Comparison of ENCODE assay signal across 16 cellular contexts in the genomic region with DNA sequence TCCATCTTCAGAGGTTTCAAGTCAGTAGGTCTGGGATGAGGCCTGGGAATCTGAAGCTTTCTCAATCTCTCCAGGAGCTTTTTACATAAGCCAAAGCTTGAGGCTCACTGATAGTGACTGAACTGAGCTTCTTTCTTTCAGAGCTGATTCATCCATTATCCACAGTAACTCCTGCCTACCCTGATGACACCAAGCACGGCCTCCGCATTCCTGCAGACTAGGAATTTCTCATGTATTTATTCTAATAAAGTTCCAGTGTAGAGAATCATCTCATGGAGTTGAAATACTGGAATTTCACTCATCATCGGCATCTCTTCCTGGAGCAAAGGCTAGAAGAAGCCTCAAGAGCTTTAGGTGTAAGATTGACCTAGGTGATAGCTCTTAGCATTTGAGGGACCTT. TPM values are rescaled to one million over a fixed set of nuclear protein-coding genes. Genes with fewer than 3 reads are reported as not detected.
A peak's percentile ranks its signal among the peaks of the same experiment; 100 is the strongest.
DNase-seq lines count a peak whose midpoint lies in the region; ATAC-seq and TF ChIP-seq lines count a peak whose summit lies in the region.
"Had no signal": no experiment of that assay in that cellular context is flagged by ENCODE, and none has a peak within 500 bp of the region (broad histone marks: within the 10 kb centered on the region; RNA-seq: fewer than 3 reads in every experiment).

No MANE protein-coding gene starts in this region.

- H3K9ac ChIP-seq in SK-N-SH = no peak overlapping the region
- no peak overlapping the region for H3K9ac ChIP-seq in trophoblast cell (ENCODE audit: low read length)

- no peaks in the 10 kb centered on the region for H3K79me1 ChIP-seq in trophoblast cell (ENCODE audit: low read length)

- H3K79me2 ChIP-seq in SK-N-SH (ENCODE audit: insufficient read depth) = no peaks in the 10 kb centered on the region
- no peaks in the 10 kb centered on the region for H3K79me2 ChIP-seq in trophoblast cell (ENCODE audit: control insufficient read depth, insufficient read depth, low read length, poor library complexity)

- no peaks in the 10 kb centered on the region for H3K9me3 Mint-ChIP-seq in activated CD8-positive, alpha-beta memory T cell treated with anti-CD3 and anti-CD28 coated beads, Interleukin-2, amount 10 ng/mL, durations not matched to agents 7 days and 5 days (ENCODE audit: low read depth)
- H3K9me3 Mint-ChIP-seq in activated T-cell treated with anti-CD3 and anti-CD28 coated beads, Interleukin-2, amount 50 U/mL, for 24 hours = no peaks in the 10 kb centered on the region
- H3K9me3 Mint-ChIP-seq: activated T-cell treated with anti-CD3 and anti-CD28 coated beads, Interleukin-2, amount 50 U/mL, for 72 hours; natural killer cell had no signal

- no peak overlapping the region for H3K27ac Mint-ChIP-seq in activated CD8-positive, alpha-beta memory T cell treated with anti-CD3 and anti-CD28 coated beads, Interleukin-2, amount 10 ng/mL, durations not matched to agents 7 days and 5 days
- no peak overlapping the region for H3K27ac Mint-ChIP-seq in activated T-cell treated with anti-CD3 and anti-CD28 coated beads, Interleukin-2, amount 50 U/mL, for 24 hours
- H3K27ac Mint-ChIP-seq: activated T-cell treated with anti-CD3 and anti-CD28 coated beads, Interleukin-2, amount 50 U/mL, for 72 hours; natural killer cell had no signal

- no peak overlapping the region for H3K4me3 Mint-ChIP-seq in activated CD8-positive, alpha-beta memory T cell treated with anti-CD3 and anti-CD28 coated beads, Interleukin-2, amount 10 ng/mL, durations not matched to agents 7 days and 5 days
- no peak overlapping the region for H3K4me3 Mint-ChIP-seq in activated T-cell treated with anti-CD3 and anti-CD28 coated beads, Interleukin-2, amount 50 U/mL, for 24 hours
- H3K4me3 Mint-ChIP-seq: activated T-cell treated with anti-CD3 and anti-CD28 coated beads, Interleukin-2, amount 50 U/mL, for 72 hours; natural killer cell had no signal

- 0 out of 2 replicates have a peak, but pooled peaks cover 3% of the 10 kb centered on the region for H3K9me2 ChIP-seq in SK-N-SH

- no peak overlapping the region for H4K91ac ChIP-seq in trophoblast cell (ENCODE audit: low read depth, low read length)

- H3K27me3 Mint-ChIP-seq in activated CD8-positive, alpha-beta memory T cell treated with anti-CD3 and anti-CD28 coated beads, Interleukin-2, amount 10 ng/mL, durations not matched to agents 7 days and 5 days = peaks cover 14% of the 10 kb centered on the region
- H3K27me3 Mint-ChIP-seq in activated T-cell treated with anti-CD3 and anti-CD28 coated beads, Interleukin-2, amount 50 U/mL, for 24 hours = peaks cover 8% of the 10 kb centered on the region

- H3K4me1 ChIP-seq in SK-N-SH (ENCODE audit: control insufficient read depth in 1 of 2, insufficient read depth in 2 of 2, low read depth in 1 of 2, low read length in 1 of 2) = peaks cover 0 to 18% of the 10 kb centered on the region in 2 experiments; a peak in 1 of 4 replicates
- no peaks in the 10 kb centered on the region for H3K4me1 ChIP-seq in trophoblast cell (ENCODE audit: control insufficient read depth in 1 of 2, insufficient read depth in 2 of 2, low read length in 2 of 2)

- no peaks in the 10 kb centered on the region for H3K27me3 ChIP-seq in SK-N-SH (ENCODE audit: insufficient read depth)
- H3K27me3 ChIP-seq in trophoblast cell (ENCODE audit: insufficient read depth, low read length) = no peaks in the 10 kb centered on the region

- ATAC-seq in activated CD8-positive, alpha-beta memory T cell treated with anti-CD3 and anti-CD28 coated beads, Interleukin-2, amount 10 ng/mL, durations not matched to agents 7 days and 5 days = no peak
- ATAC-seq: activated T-cell treated with anti-CD3 and anti-CD28 coated beads, Interleukin-2, amount 50 U/mL, for 72 hours; K562; natural killer cell had no signal

- H2BK120ac ChIP-seq in trophoblast cell (ENCODE audit: insufficient read depth, low read length, poor library complexity) = no peak overlapping the region

- no peaks in the 10 kb centered on the region for H3K36me3 ChIP-seq in SK-N-SH (replicated peaks in 1 of 2; ENCODE audit: control insufficient read depth in 1 of 2, insufficient read depth in 2 of 2, low read length in 1 of 2)
- no peaks in the 10 kb centered on the region for H3K36me3 ChIP-seq in trophoblast cell (ENCODE audit: control insufficient read depth in 1 of 2, insufficient read depth in 2 of 2, low read length in 2 of 2)

- H2AK5ac ChIP-seq in trophoblast cell (ENCODE audit: low read length) = no peak overlapping the region

- TF ChIP-seq EP300 in SK-N-SH (IDR thresholded peaks at IDR 0.05; ENCODE audit: borderline replicate concordance in 1 of 2, low read depth in 1 of 2, low read length in 1 of 2) = peak in 1 of 2 experiments; percentile 21; a peak in 1 of 4 replicates

- no peak overlapping the region for H4K8ac ChIP-seq in trophoblast cell (ENCODE audit: low read depth, low read length)

- H4K20me1 ChIP-seq in SK-N-SH (ENCODE audit: insufficient read depth) = no peaks in the 10 kb centered on the region

- peak; percentile 27 for DNase-seq in ELF-1 (ENCODE audit: low read depth, low spot score)
- no peak for DNase-seq in SK-N-SH
- DNase-seq in fibroblast of pulmonary artery (ENCODE audit: low read depth) = peak; percentile 86
- peak; percentile 89 to 96 for DNase-seq in trophoblast cell
- DNase-seq in activated CD8-positive, alpha-beta memory T cell treated with anti-CD3 and anti-CD28 coated beads, Interleukin-2, amount 10 ng/mL, durations not matched to agents 7 days and 5 days = no peak
- no peak for DNase-seq in substantia nigra (lab: John Stamatoyannopoulos, UW)
- no peak for DNase-seq in HuH-7 (ENCODE audit: low spot score)
- no peak for DNase-seq in activated T-cell treated with anti-CD3 and anti-CD28 coated beads, Interleukin-2, amount 50 U/mL, for 24 hours
- DNase-seq: activated CD4-positive, CD25-positive, alpha-beta regulatory T cell treated with anti-CD3 and anti-CD28 coated beads, Interleukin-2, amount 50 U/mL, for 72 hours; activated T-cell treated with anti-CD3 and anti-CD28 coated beads, Interleukin-2, amount 50 U/mL, for 72 hours; aorta; Calu3; natural killer cell; NK-92 treated with Interleukin-12 subunit alpha and Interleukin-12 subunit beta, amount 100 ng/mL, for 24 hours; small intestine had no signal

- CTCF ChIA-PET in SK-N-SH (lab: Yijun Ruan, JAX) = interaction anchor here (0.9 kb wide), 2 partner anchors 9 to 327 kb away, joined by 3 to 7 read pairs; no protein-coding TSS in a partner anchor
- CTCF ChIA-PET in activated CD8-positive, alpha-beta memory T cell treated with anti-CD3 and anti-CD28 coated beads, Interleukin-2, amount 10 ng/mL, durations not matched to agents 7 days and 5 days (lab: Charles Lee) = no interaction called here

- peaks cover 16% of the 10 kb centered on the region for H3F3A ChIP-seq in SK-N-SH (replicated peaks; ENCODE audit: insufficient read depth)

- H2BK5ac ChIP-seq in trophoblast cell (ENCODE audit: low read depth, low read length, poor library complexity) = no peak overlapping the region

- H3K27ac ChIP-seq in SK-N-SH (ENCODE audit: low read depth in 2 of 2, low read length in 1 of 2) (peak overlapping the region in 1 of 2 experiments; percentile 81; a peak in 2 of 4 replicates), trophoblast cell (ENCODE audit: low read depth, low read length) (no peak overlapping the region), substantia nigra (ENCODE audit: low read depth, low read length, poor library complexity, severe bottlenecking) (no peak overlapping the region)

- H3K18ac ChIP-seq in trophoblast cell (ENCODE audit: low read length) = no peak overlapping the region

- no peak overlapping the region for H2BK12ac ChIP-seq in trophoblast cell (ENCODE audit: low read length)

- POLR2A ChIA-PET in SK-N-SH (lab: Yijun Ruan, JAX) = no interaction called here

- no peak overlapping the region for H3K4me3 ChIP-seq in SK-N-SH (ENCODE audit: low read depth in 2 of 2, low read length in 1 of 2)
- H3K4me3 ChIP-seq in fibroblast of pulmonary artery (replicated peaks; ENCODE audit: low read depth, low read length) = no peak overlapping the region
- no peak overlapping the region for H3K4me3 ChIP-seq in trophoblast cell (ENCODE audit: low read depth, low read length)
- H3K4me3 ChIP-seq: K562 had no signal

- TF ChIP-seq CTCF in SK-N-SH (IDR thresholded peaks at IDR 0.05) (no peak), fibroblast of pulmonary artery (IDR thresholded peaks at IDR 0.05; ENCODE audit: low read length, missing control alignments) (no peak)

- TF ChIP-seq RAD21 in SK-N-SH (IDR thresholded peaks at IDR 0.05; ENCODE audit: low read length) = no peak

- H3K4me2 ChIP-seq in SK-N-SH (0 out of 2 replicates have a peak overlapping the region, but pooled peaks have one; percentile 19), trophoblast cell (ENCODE audit: low read length) (no peak overlapping the region)

- H3K4ac ChIP-seq in trophoblast cell (ENCODE audit: low read depth, low read length) = no peak overlapping the region

- 43% methylated on average over 3 of the region's 3 CpGs for WGBS in SK-N-SH (ENCODE audit: low lambda C conversion rate)
- no CpG with 5 or more reads among the region's 3 CpGs for WGBS in trophoblast cell (ENCODE audit: extremely low coverage, insufficient coverage, insufficient read length)

- no peaks in the 10 kb centered on the region for H3K4me1 Mint-ChIP-seq in activated CD8-positive, alpha-beta memory T cell treated with anti-CD3 and anti-CD28 coated beads, Interleukin-2, amount 10 ng/mL, durations not matched to agents 7 days and 5 days
- H3K4me1 Mint-ChIP-seq in activated T-cell treated with anti-CD3 and anti-CD28 coated beads, Interleukin-2, amount 50 U/mL, for 24 hours (ENCODE audit: low read depth) = peaks cover 4% of the 10 kb centered on the region
- H3K4me1 Mint-ChIP-seq: natural killer cell had no signal

- no peaks in the 10 kb centered on the region for H3K9me3 ChIP-seq in SK-N-SH
- no peaks in the 10 kb centered on the region for H3K9me3 ChIP-seq in trophoblast cell (ENCODE audit: insufficient read depth, low read depth, low read length)

- no peaks in the 10 kb centered on the region for H3K36me3 Mint-ChIP-seq in activated CD8-positive, alpha-beta memory T cell treated with anti-CD3 and anti-CD28 coated beads, Interleukin-2, amount 10 ng/mL, durations not matched to agents 7 days and 5 days
- H3K36me3 Mint-ChIP-seq in activated T-cell treated with anti-CD3 and anti-CD28 coated beads, Interleukin-2, amount 50 U/mL, for 24 hours (ENCODE audit: low read depth) = no peaks in the 10 kb centered on the region
- H3K36me3 Mint-ChIP-seq: natural killer cell had no signal

- H2AFZ ChIP-seq in SK-N-SH (ENCODE audit: low read depth) = peak overlapping the region; percentile 68; the same call in 1 of the 2 replicates
- no peak overlapping the region for H2AFZ ChIP-seq in trophoblast cell (ENCODE audit: insufficient read depth, low read length, poor library complexity)

- H4K12ac ChIP-seq in trophoblast cell (ENCODE audit: low read depth, low read length) = no peak overlapping the region

- no peak overlapping the region for H3K14ac ChIP-seq in trophoblast cell (ENCODE audit: low read length)

- H3K23ac ChIP-seq in trophoblast cell (ENCODE audit: low read length) = no peak overlapping the region

RNA-seq across cellular contexts. Expression of a gene that starts 12.1 kb away (rescaled TPM):
- 123 and 145 TPM in 2 replicates for polyA plus RNA-seq in SK-N-SH (2012; rRNA removed)
- 144 and 145 TPM in 2 replicates for polyA plus RNA-seq in SK-N-SH (2012; cell fraction: cytosol; rRNA removed)
- 170 and 193 TPM in 2 replicates for polyA plus RNA-seq in SK-N-SH (2012; cell fraction: nucleus; rRNA removed)
- 70.6 and 71.2 TPM in 2 replicates for polyA plus RNA-seq in trophoblast cell (2013)
- total RNA-seq in activated CD8-positive, alpha-beta memory T cell treated with anti-CD3 and anti-CD28 coated beads, Interleukin-2, amount 10 ng/mL, durations not matched to agents 7 days and 5 days = 10 to 100 TPM; 66.6 to 85.1 TPM

Comparison
In these comparisons a context has a peak if more than half of its experiments do, and no peak if none do; other contexts are left out.
1. DNase-seq: peak in ELF-1 (single experiment), fibroblast of pulmonary artery (single experiment) and trophoblast cell (2 of 2); none in SK-N-SH (single experiment), activated CD8-positive, alpha-beta memory T cell treated with anti-CD3 and anti-CD28 coated beads, Interleukin-2, amount 10 ng/mL, durations not matched to agents 7 days and 5 days (single experiment), substantia nigra (0 of 49), HuH-7 (single experiment) and activated T-cell treated with anti-CD3 and anti-CD28 coated beads, Interleukin-2, amount 50 U/mL, for 24 hours (single experiment).